ENCODE assay signal across 8 cellular contexts in genomic region chr9:34633851-34634550, GRCh38. TPM values are rescaled to one million over a fixed set of nuclear protein-coding genes. Genes with fewer than 3 reads are reported as not detected.
A peak's percentile ranks its signal among the peaks of the same experiment; 100 is the strongest.
DNase-seq lines count a peak whose midpoint lies in the region; ATAC-seq and TF ChIP-seq lines count a peak whose summit lies in the region.

No MANE protein-coding gene starts in this region.

- no peak overlapping the region for H2BK120ac ChIP-seq in mesenchymal stem cell (ENCODE audit: low read depth, low read length)

- DNase-seq in D341Med (ENCODE audit: low spot score): peak; percentile 79
- no peak for DNase-seq in HCT116 (ENCODE audit: low read depth, low spot score)
- DNase-seq in NCI-H69 (lab: John Stamatoyannopoulos, UW): peak; percentile 75
- peak; percentile 73 to 75 for DNase-seq in activated CD4-positive, alpha-beta T cell treated with anti-CD3 and anti-CD28 coated beads, Interleukin-2, amount 50 U/mL, for 4 hours
- peak; percentile 72 for DNase-seq in effector CD4-positive, alpha-beta T cell
- DNase-seq in mesenchymal stem cell: peak; percentile 71
- DNase-seq in stimulated activated CD8-positive, alpha-beta memory T cell treated with anti-CD3 and anti-CD28 coated beads, Interleukin-2, amount 100 ng/mL, for 48 hours (ENCODE audit: low read depth in 2 of 2): peak; percentile 47 to 54

- TF ChIP-seq POLR2A in HCT116 (IDR thresholded peaks at IDR 0.05; ENCODE audit: borderline replicate concordance, extremely low read depth, insufficient read depth, insufficient read length): no peak

- H3K4me2 ChIP-seq in HCT116 (ENCODE audit: low read length) (no peak overlapping the region), mesenchymal stem cell (ENCODE audit: low read length, poor library complexity, severe bottlenecking) (no peak overlapping the region)

- no peaks in the 10 kb centered on the region for H3K27me3 ChIP-seq in HCT116 (ENCODE audit: insufficient read depth, low read length)
- peaks cover 21 to 26% of the 10 kb centered on the region in 2 experiments for H3K27me3 ChIP-seq in mesenchymal stem cell (ENCODE audit: control insufficient read depth in 1 of 2, insufficient read depth in 1 of 2, low read length in 2 of 2)

- no peaks in the 10 kb centered on the region for H3K9me2 ChIP-seq in HCT116 (ENCODE audit: insufficient read depth)

- no peak overlapping the region for H2AK5ac ChIP-seq in mesenchymal stem cell (ENCODE audit: low read length, severe bottlenecking)

- POLR2A ChIA-PET in HCT116 (lab: Charles Lee): interaction anchor here (0.8 to 1.6 kb wide), 2 partner anchors 11 to 14 kb away, joined by 3 to 7 read pairs; partner anchors contain the start of gene DCTN3

- H3K4ac ChIP-seq in mesenchymal stem cell (ENCODE audit: low read depth in 1 of 2, low read length in 2 of 2): no peak overlapping the region

- H4K91ac ChIP-seq in mesenchymal stem cell (ENCODE audit: low read length): peak overlapping the region; percentile 35

- peak in 2 of 3 experiments; percentile 85 to 87; a peak in 4 of 6 replicates for TF ChIP-seq CTCF in HCT116 (IDR thresholded peaks at IDR 0.05 in 2 of 3, conservative IDR thresholded peaks at IDR 0.05 in 1 of 3; ENCODE audit: borderline replicate concordance in 1 of 3, insufficient read depth in 1 of 3, low read depth in 2 of 3, low read length in 2 of 3)

- H3K9ac ChIP-seq in HCT116 (ENCODE audit: low read length) (no peak overlapping the region), mesenchymal stem cell (ENCODE audit: low read length) (no peak overlapping the region)

- no peak overlapping the region for H2BK12ac ChIP-seq in mesenchymal stem cell (ENCODE audit: low read length in 2 of 2)

- TF ChIP-seq RAD21 in HCT116 (IDR thresholded peaks at IDR 0.05; ENCODE audit: low read depth): no peak

- no TSS peak for BruUV-seq in HCT116 (replicated peaks; lab: Mats Ljungman, UMichigan)

- ATAC-seq in HCT116 (peak; percentile 55), HG02884 (IDR thresholded peaks at IDR 0.05; ENCODE audit: unreplicated experiment) (no peak)

- no peak overlapping the region for H3K18ac ChIP-seq in mesenchymal stem cell (ENCODE audit: low read depth in 1 of 2, low read length in 2 of 2)

- no peak overlapping the region for H3K14ac ChIP-seq in mesenchymal stem cell (ENCODE audit: low read length in 2 of 2)

- H3K27ac ChIP-seq in HCT116 (ENCODE audit: low read depth, low read length) (no peak overlapping the region), mesenchymal stem cell (ENCODE audit: low read length, poor library complexity, severe bottlenecking) (no peak overlapping the region)

- H3K9me3 ChIP-seq in HCT116 (ENCODE audit: control insufficient read depth in 1 of 2, insufficient read depth in 1 of 2, low read depth in 1 of 2, low read length in 2 of 2) (no peaks in the 10 kb centered on the region), mesenchymal stem cell (ENCODE audit: control insufficient read depth, low read length) (no peaks in the 10 kb centered on the region)

- peaks cover 27% of the 10 kb centered on the region for H3K79me2 ChIP-seq in HCT116 (ENCODE audit: insufficient read depth, low read length)

- peaks cover 10 to 45% of the 10 kb centered on the region in 2 experiments; a peak in 3 of 4 replicates for H3K4me1 ChIP-seq in HCT116 (ENCODE audit: control insufficient read depth in 1 of 2, insufficient read depth in 2 of 2, low read length in 2 of 2)
- peaks cover 24% of the 10 kb centered on the region for H3K4me1 ChIP-seq in mesenchymal stem cell (ENCODE audit: control insufficient read depth, insufficient read depth, low read depth, low read length)

- H3K79me1 ChIP-seq in mesenchymal stem cell (replicated peaks; ENCODE audit: low read length, poor library complexity, severe bottlenecking): peaks cover 22% of the 10 kb centered on the region

- RAD21 ChIA-PET in HCT116 (lab: Charles Lee; ENCODE audit: low non-redundant PET in 1 of 2, low total read pairs in 2 of 2, uncharacterized antibody in 2 of 2, unreplicated experiment in 2 of 2): interaction anchor here in 1 of 2 experiments (0.6 to 0.7 kb wide), 2 partner anchors 23 to 30 kb away, joined by 3 to 4 read pairs; no protein-coding TSS in a partner anchor

- intact Hi-C loops in HCT116 (cut with micrococcal nuclease): loop anchor here (1.0 kb wide), 2 partner anchors 22 to 86 kb away; partner anchors contain the start of gene RPP25L

- H3K36me3 ChIP-seq in HCT116 (ENCODE audit: control insufficient read depth in 1 of 2, insufficient read depth in 2 of 2, low read length in 2 of 2): peaks cover 0 to 12% of the 10 kb centered on the region in 2 experiments; a peak in 2 of 4 replicates
- H3K36me3 ChIP-seq in mesenchymal stem cell (ENCODE audit: control insufficient read depth in 1 of 2, insufficient read depth in 2 of 2, low read depth in 1 of 2, low read length in 2 of 2): peaks cover 11 to 13% of the 10 kb centered on the region in 2 experiments

- CTCF ChIA-PET in HCT116 (lab: Charles Lee): interaction anchor here (1.0 to 2.5 kb wide), 14 partner anchors 10 to 230 kb away, joined by 3 to 21 read pairs (median 6); partner anchors contain the start of genes DCTN3, GALT and RPP25L

- H4K8ac ChIP-seq in mesenchymal stem cell (ENCODE audit: low read length): no peak overlapping the region

- H2AFZ ChIP-seq in HCT116 (ENCODE audit: low read depth, low read length, poor library complexity, severe bottlenecking) (no peak overlapping the region), mesenchymal stem cell (ENCODE audit: low read depth, low read length) (no peak overlapping the region)

- H2BK15ac ChIP-seq in mesenchymal stem cell (ENCODE audit: low read depth, poor library complexity, severe bottlenecking): no peak overlapping the region

- WGBS in mesenchymal stem cell: 0% methylated on average over 2 of the region's 3 CpGs

- no peak overlapping the region for H2BK5ac ChIP-seq in mesenchymal stem cell (ENCODE audit: low read depth, low read length, poor library complexity, severe bottlenecking)

- no peaks in the 10 kb centered on the region for H4K20me1 ChIP-seq in HCT116 (ENCODE audit: insufficient read depth)

- no peak overlapping the region for H3K23ac ChIP-seq in mesenchymal stem cell (ENCODE audit: low read length in 2 of 2)

- H3K4me3 ChIP-seq in HCT116 (replicated peaks in 1 of 2; ENCODE audit: low read depth in 1 of 2, low read length in 2 of 2) (no peak overlapping the region), mesenchymal stem cell (ENCODE audit: insufficient read depth in 1 of 2, low read depth in 1 of 2, low read length in 2 of 2) (no peak overlapping the region)

TF ChIP-seq in HCT116, 20 proteins besides CTCF, POLR2A, EP300 and RAD21:
- TF ChIP-seq SRF (IDR thresholded peaks at IDR 0.05; ENCODE audit: low read depth) (no peak), POLR2AphosphoS5 (IDR thresholded peaks at IDR 0.05; ENCODE audit: low read depth, low read length) (peak; percentile 39)

RNA-seq across cellular contexts. Expression of gene SIGMAR1, which starts 3.6 kb away (rescaled TPM):
- total RNA-seq in HCT116 (2021; ENCODE audit: unreplicated experiment): 109 TPM
- 130 and 131 TPM in 2 replicates for polyA plus RNA-seq in HCT116 (2012)
- 83.0 TPM for polyA plus RNA-seq in mesenchymal stem cell (2013, experiment 1 of 2)
- polyA plus RNA-seq in mesenchymal stem cell (2013, experiment 2 of 2): 83.4 TPM

RNA-seq across cellular contexts. Expression of gene ARID3C, which starts 5.1 kb away (rescaled TPM):
- 0.42 TPM for total RNA-seq in HCT116 (2021; ENCODE audit: unreplicated experiment)
- polyA plus RNA-seq in HCT116 (2012): 0.20 and 0.29 TPM in 2 replicates
- 0.04 TPM for polyA plus RNA-seq in mesenchymal stem cell (2013, experiment 1 of 2)
- polyA plus RNA-seq in mesenchymal stem cell (2013, experiment 2 of 2): 0.04 TPM

RNA-seq across cellular contexts. Expression of gene GALT, which starts 12.5 kb away (rescaled TPM):
- total RNA-seq in HCT116 (2021; ENCODE audit: unreplicated experiment): 28.2 TPM
- polyA plus RNA-seq in HCT116 (2012): 23.5 and 27.8 TPM in 2 replicates
- polyA plus RNA-seq in mesenchymal stem cell (2013, experiment 1 of 2): 28.6 TPM
- 26.5 TPM for polyA plus RNA-seq in mesenchymal stem cell (2013, experiment 2 of 2)

RNA-seq across cellular contexts. Expression of gene DCTN3, which starts 13.7 kb away (rescaled TPM):
- total RNA-seq in HCT116 (2021; ENCODE audit: unreplicated experiment): 64.0 TPM
- polyA plus RNA-seq in HCT116 (2012): 101 and 125 TPM in 2 replicates
- 96.8 TPM for polyA plus RNA-seq in mesenchymal stem cell (2013, experiment 1 of 2)
- polyA plus RNA-seq in mesenchymal stem cell (2013, experiment 2 of 2): 99.4 TPM

RNA-seq across cellular contexts. Expression of gene IL11RA, which starts 18.0 kb away (rescaled TPM):
- total RNA-seq in HCT116 (2021; ENCODE audit: unreplicated experiment): 10.6 TPM
- 9.5 and 9.9 TPM in 2 replicates for polyA plus RNA-seq in HCT116 (2012)
- 13.4 TPM for polyA plus RNA-seq in mesenchymal stem cell (2013, experiment 1 of 2)
- polyA plus RNA-seq in mesenchymal stem cell (2013, experiment 2 of 2): 13.5 TPM
